ENCODE assay signal across 8 cellular contexts in the genomic region with DNA sequence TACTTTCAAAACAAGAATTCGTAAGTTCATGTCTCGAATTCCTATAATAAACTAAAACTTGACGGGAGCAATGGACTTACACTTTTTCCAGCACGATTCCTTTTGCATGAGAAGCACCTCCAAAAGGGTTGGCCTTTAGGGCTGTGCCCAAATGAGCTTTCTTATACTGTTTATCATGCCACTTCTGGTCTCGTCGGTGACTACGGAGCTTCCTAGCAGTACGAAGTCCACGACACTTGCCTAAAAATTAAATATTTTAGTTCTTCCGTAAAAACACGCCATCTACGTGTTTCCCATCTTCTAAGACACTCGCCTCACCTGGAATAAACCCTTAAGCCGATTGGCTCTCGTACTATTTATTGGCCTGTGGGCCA. TPM values are rescaled to one million over a fixed set of nuclear protein-coding genes. Genes with fewer than 3 reads are reported as not detected.
DNase-seq lines count a peak whose midpoint lies in the region; ATAC-seq lines count a peak whose summit lies in the region.

No MANE protein-coding gene starts in this region.

- peaks cover 49% of the 10 kb centered on the region for H3K36me3 Mint-ChIP-seq in activated CD4-positive, alpha-beta memory T cell treated with anti-CD3 and anti-CD28 coated beads, Interleukin-2, amount 10 ng/mL, durations not matched to agents 7 days and 5 days (ENCODE audit: low read depth)
- H3K36me3 Mint-ChIP-seq in stimulated activated effector memory CD8-positive, alpha-beta T cell treated with anti-CD3 and anti-CD28 coated beads, Interleukin-12 subunit alpha, Interleukin-12 subunit beta, amount 100 ng/mL, for 72 hours = peaks cover 64% of the 10 kb centered on the region

- ATAC-seq in stimulated activated effector memory CD8-positive, alpha-beta T cell treated with anti-CD3 and anti-CD28 coated beads, Interleukin-12 subunit alpha, Interleukin-12 subunit beta, amount 100 ng/mL, for 72 hours = peak; percentile 1
- no peak for ATAC-seq in GM21737 (IDR thresholded peaks at IDR 0.05; ENCODE audit: unreplicated experiment)

- peak; percentile 58 for DNase-seq in activated CD8-positive, alpha-beta memory T cell treated with anti-CD3 and anti-CD28 coated beads, Interleukin-2, amount 50 U/mL, for 48 hours
- DNase-seq in activated CD8-positive, alpha-beta memory T cell treated with anti-CD3 and anti-CD28 coated beads for 24 hours = no peak
- no peak for DNase-seq in activated CD4-positive, alpha-beta memory T cell treated with anti-CD3 and anti-CD28 coated beads, Interleukin-2, amount 10 ng/mL, durations not matched to agents 7 days and 5 days
- DNase-seq in iPS DF 6.9 (ENCODE audit: low read depth, low spot score) (no peak), D341Med (ENCODE audit: low spot score) (no peak), NCI-H2107 (lab: John Stamatoyannopoulos, UW) (no peak)
- DNase-seq in stimulated activated effector memory CD8-positive, alpha-beta T cell treated with anti-CD3 and anti-CD28 coated beads, Interleukin-12 subunit alpha, Interleukin-12 subunit beta, amount 100 ng/mL, for 72 hours (ENCODE audit: low spot score in 2 of 2) = no peak

- no peaks in the 10 kb centered on the region for H3K27me3 Mint-ChIP-seq in activated CD4-positive, alpha-beta memory T cell treated with anti-CD3 and anti-CD28 coated beads, Interleukin-2, amount 10 ng/mL, durations not matched to agents 7 days and 5 days

- peak overlapping the region; percentile 86 for H3K4me3 ChIP-seq in iPS DF 6.9 (ENCODE audit: low read length)

- H3K27me3 ChIP-seq in iPS DF 6.9 (ENCODE audit: control insufficient read depth, insufficient read depth, low read length) = no peaks in the 10 kb centered on the region

- H3K9me3 Mint-ChIP-seq in activated CD4-positive, alpha-beta memory T cell treated with anti-CD3 and anti-CD28 coated beads, Interleukin-2, amount 10 ng/mL, durations not matched to agents 7 days and 5 days = no peaks in the 10 kb centered on the region
- H3K9me3 Mint-ChIP-seq in stimulated activated effector memory CD8-positive, alpha-beta T cell treated with anti-CD3 and anti-CD28 coated beads, Interleukin-12 subunit alpha, Interleukin-12 subunit beta, amount 100 ng/mL, for 72 hours = no peaks in the 10 kb centered on the region

- H3K27ac Mint-ChIP-seq in activated CD4-positive, alpha-beta memory T cell treated with anti-CD3 and anti-CD28 coated beads, Interleukin-2, amount 10 ng/mL, durations not matched to agents 7 days and 5 days = peak overlapping the region; percentile 88
- H3K27ac Mint-ChIP-seq in stimulated activated effector memory CD8-positive, alpha-beta T cell treated with anti-CD3 and anti-CD28 coated beads, Interleukin-12 subunit alpha, Interleukin-12 subunit beta, amount 100 ng/mL, for 72 hours = peak overlapping the region; percentile 99

- H3K27ac ChIP-seq in iPS DF 6.9 (ENCODE audit: low read length) = no peak overlapping the region

- peaks cover 23% of the 10 kb centered on the region; the same call in 1 of the 2 replicates for H3K36me3 ChIP-seq in iPS DF 6.9 (ENCODE audit: control insufficient read depth, insufficient read depth, low read length)

- H3K4me1 ChIP-seq in iPS DF 6.9 (ENCODE audit: control insufficient read depth, insufficient read depth, low read length) = no peaks in the 10 kb centered on the region; the same call in 1 of the 2 replicates

- POLR2A ChIA-PET in activated CD4-positive, alpha-beta memory T cell treated with anti-CD3 and anti-CD28 coated beads, Interleukin-2, amount 10 ng/mL, durations not matched to agents 7 days and 5 days (lab: Charles Lee) = interaction anchor here (0.7 to 3.1 kb wide), 15 partner anchors 9 to 977 kb away, joined by 3 to 19 read pairs (median 5); a partner anchor contains a TSS

- H3K9me3 ChIP-seq in iPS DF 6.9 (ENCODE audit: control insufficient read depth, insufficient read depth, low read length) = no peaks in the 10 kb centered on the region

- peak overlapping the region; percentile 82 for H3K4me3 Mint-ChIP-seq in activated CD4-positive, alpha-beta memory T cell treated with anti-CD3 and anti-CD28 coated beads, Interleukin-2, amount 10 ng/mL, durations not matched to agents 7 days and 5 days
- H3K4me3 Mint-ChIP-seq in stimulated activated effector memory CD8-positive, alpha-beta T cell treated with anti-CD3 and anti-CD28 coated beads, Interleukin-12 subunit alpha, Interleukin-12 subunit beta, amount 100 ng/mL, for 72 hours = peak overlapping the region; percentile 95

- WGBS in iPS DF 6.9 (ENCODE audit: insufficient coverage, insufficient read length) = no CpG with 5 or more reads among the region's 15 CpGs

- H3K4me1 Mint-ChIP-seq in activated CD4-positive, alpha-beta memory T cell treated with anti-CD3 and anti-CD28 coated beads, Interleukin-2, amount 10 ng/mL, durations not matched to agents 7 days and 5 days = peaks cover 65% of the 10 kb centered on the region
- peaks cover 54% of the 10 kb centered on the region for H3K4me1 Mint-ChIP-seq in stimulated activated effector memory CD8-positive, alpha-beta T cell treated with anti-CD3 and anti-CD28 coated beads, Interleukin-12 subunit alpha, Interleukin-12 subunit beta, amount 100 ng/mL, for 72 hours

- CTCF ChIA-PET in activated CD4-positive, alpha-beta memory T cell treated with anti-CD3 and anti-CD28 coated beads, Interleukin-2, amount 10 ng/mL, durations not matched to agents 7 days and 5 days (lab: Charles Lee) = interaction anchor here (1.1 to 1.4 kb wide), 2 partner anchors 17 to 34 kb away, joined by 3 read pairs; no protein-coding TSS in a partner anchor

RNA-seq across cellular contexts. Expression of a gene that starts 0.6 kb away (rescaled TPM):
- total RNA-seq in activated CD4-positive, alpha-beta memory T cell treated with anti-CD3 and anti-CD28 coated beads, Interleukin-2, amount 10 ng/mL, durations not matched to agents 7 days and 5 days = 1,000 to 10,000 TPM; 1,639 to 1,645 TPM
